ENCODE assay signal across 10 cellular contexts in the genomic region with DNA sequence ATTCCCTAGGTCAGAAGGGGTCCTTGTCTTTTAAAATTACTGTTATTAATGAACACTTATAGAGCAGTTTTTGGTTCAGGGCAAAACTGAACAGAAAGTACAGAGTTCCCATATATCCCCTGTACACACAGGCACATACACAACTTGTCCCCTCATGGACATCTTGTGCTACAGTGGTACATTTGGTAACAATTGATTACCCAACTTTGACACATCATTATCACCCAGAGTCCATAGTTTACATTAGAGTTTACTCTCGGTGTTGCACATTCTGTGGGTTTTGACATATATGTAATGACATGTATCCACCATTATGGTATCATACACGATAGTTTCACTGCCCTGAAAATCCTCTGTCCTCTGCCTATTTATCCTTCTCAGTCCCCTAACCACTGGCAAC. TPM values are rescaled to one million over a fixed set of nuclear protein-coding genes. Genes with fewer than 3 reads are reported as not detected.
A peak's percentile ranks its signal among the peaks of the same experiment; 100 is the strongest.
DNase-seq lines count a peak whose midpoint lies in the region; ATAC-seq and TF ChIP-seq lines count a peak whose summit lies in the region.
"Had no signal": no experiment of that assay in that cellular context is flagged by ENCODE, and none has a peak within 500 bp of the region (broad histone marks: within the 10 kb centered on the region; RNA-seq: fewer than 3 reads in every experiment).

No MANE protein-coding gene starts in this region.

- H3K4me1 Mint-ChIP-seq in activated CD4-positive, alpha-beta T cell treated with anti-CD3 and anti-CD28 coated beads for 36 hours = peaks cover 27% of the 10 kb centered on the region
- H3K4me1 Mint-ChIP-seq in stimulated activated effector memory CD8-positive, alpha-beta T cell treated with anti-CD3 and anti-CD28 coated beads, Interleukin-12 subunit alpha, Interleukin-12 subunit beta, amount 100 ng/mL, for 72 hours = peaks cover 45% of the 10 kb centered on the region

- H3K9me3 Mint-ChIP-seq in activated CD4-positive, alpha-beta T cell treated with anti-CD3 and anti-CD28 coated beads for 36 hours (ENCODE audit: low read depth) = no peaks in the 10 kb centered on the region
- no peaks in the 10 kb centered on the region for H3K9me3 Mint-ChIP-seq in stimulated activated effector memory CD8-positive, alpha-beta T cell treated with anti-CD3 and anti-CD28 coated beads, Interleukin-12 subunit alpha, Interleukin-12 subunit beta, amount 100 ng/mL, for 72 hours

- H3K9me3 ChIP-seq in SK-N-MC (ENCODE audit: low read depth, low read length) = no peaks in the 10 kb centered on the region

- no peak for TF ChIP-seq CTCF in fibroblast of mammary gland (conservative IDR thresholded peaks at IDR 0.05; ENCODE audit: control insufficient read depth, insufficient read depth, low read depth, low read length)

- peaks cover 2% of the 10 kb centered on the region for H3K36me3 Mint-ChIP-seq in activated CD4-positive, alpha-beta T cell treated with anti-CD3 and anti-CD28 coated beads for 36 hours (ENCODE audit: low read depth)
- peaks cover 9% of the 10 kb centered on the region for H3K36me3 Mint-ChIP-seq in stimulated activated effector memory CD8-positive, alpha-beta T cell treated with anti-CD3 and anti-CD28 coated beads, Interleukin-12 subunit alpha, Interleukin-12 subunit beta, amount 100 ng/mL, for 72 hours

- peaks cover 3% of the 10 kb centered on the region for H3K27me3 Mint-ChIP-seq in activated CD4-positive, alpha-beta T cell treated with anti-CD3 and anti-CD28 coated beads for 36 hours

- H3K4me3 ChIP-seq in SK-N-MC (peak overlapping the region; percentile 96), fibroblast of mammary gland (ENCODE audit: control insufficient read depth, low read depth, low read length) (peak overlapping the region; percentile 91)

- peak overlapping the region; percentile 96 for H3K9ac ChIP-seq in SK-N-MC (ENCODE audit: insufficient read length)

- H3K27ac Mint-ChIP-seq in activated CD4-positive, alpha-beta T cell treated with anti-CD3 and anti-CD28 coated beads for 36 hours = peak overlapping the region; percentile 99
- peak overlapping the region; percentile 100 for H3K27ac Mint-ChIP-seq in stimulated activated effector memory CD8-positive, alpha-beta T cell treated with anti-CD3 and anti-CD28 coated beads, Interleukin-12 subunit alpha, Interleukin-12 subunit beta, amount 100 ng/mL, for 72 hours

- intact Hi-C loops in activated CD4-positive, alpha-beta T cell treated with anti-CD3 and anti-CD28 coated beads for 36 hours (cut with DNase I, micrococcal nuclease) = loop anchor here in 1 of 2 experiments (1.0 to 10.0 kb wide), 7 partner anchors 82 to 702 kb away; a partner anchor contains a TSS

- POLR2A ChIA-PET in activated CD4-positive, alpha-beta T cell treated with anti-CD3 and anti-CD28 coated beads for 36 hours (lab: Charles Lee) = no interaction called here

- no peak overlapping the region for H3K27ac ChIP-seq in SK-N-MC

- CTCF ChIA-PET in activated CD4-positive, alpha-beta T cell treated with anti-CD3 and anti-CD28 coated beads for 36 hours (lab: Charles Lee) = interaction anchor here (0.6 to 1.3 kb wide), 6 partner anchors 23 to 798 kb away, joined by 3 to 4 read pairs (median 3); no protein-coding TSS in a partner anchor

- no peak for ATAC-seq in activated CD4-positive, alpha-beta T cell treated with anti-CD3 and anti-CD28 coated beads for 36 hours
- no peak for ATAC-seq in stimulated activated effector memory CD8-positive, alpha-beta T cell treated with anti-CD3 and anti-CD28 coated beads, Interleukin-12 subunit alpha, Interleukin-12 subunit beta, amount 100 ng/mL, for 72 hours
- ATAC-seq in GM19395 (IDR thresholded peaks at IDR 0.05; ENCODE audit: unreplicated experiment) = no peak
- ATAC-seq in HG03460 (IDR thresholded peaks at IDR 0.05; ENCODE audit: unreplicated experiment) = no peak

- no peak for DNase-seq in activated CD4-positive, alpha-beta T cell treated with anti-CD3 and anti-CD28 coated beads for 36 hours
- DNase-seq in activated CD4-positive, alpha-beta T cell treated with anti-CD3 and anti-CD28 coated beads, Interleukin-2, amount 50 U/mL, for 48 hours = no peak
- no peak for DNase-seq in SK-N-MC (ENCODE audit: low read depth, low spot score)
- DNase-seq in fibroblast of mammary gland (ENCODE audit: low read depth) = no peak
- DNase-seq in stimulated activated effector memory CD8-positive, alpha-beta T cell treated with anti-CD3 and anti-CD28 coated beads, Interleukin-12 subunit alpha, Interleukin-12 subunit beta, amount 100 ng/mL, for 72 hours (ENCODE audit: low spot score in 2 of 2) = no peak
- no peak for DNase-seq in NCI-H345 (lab: John Stamatoyannopoulos, UW)
- DNase-seq: NCI-H510A had no signal

- H3K36me3 ChIP-seq in SK-N-MC (ENCODE audit: insufficient read depth, low read length) = no peaks in the 10 kb centered on the region

- H3K4me3 Mint-ChIP-seq in activated CD4-positive, alpha-beta T cell treated with anti-CD3 and anti-CD28 coated beads for 36 hours = peak overlapping the region; percentile 98
- H3K4me3 Mint-ChIP-seq in stimulated activated effector memory CD8-positive, alpha-beta T cell treated with anti-CD3 and anti-CD28 coated beads, Interleukin-12 subunit alpha, Interleukin-12 subunit beta, amount 100 ng/mL, for 72 hours = peak overlapping the region; percentile 100

RNA-seq across cellular contexts. Expression of a gene that starts 1.0 kb away (rescaled TPM):
- total RNA-seq in activated CD4-positive, alpha-beta T cell treated with anti-CD3 and anti-CD28 coated beads for 36 hours = 10 to 100 TPM; 44.7 to 45.0 TPM

RNA-seq across cellular contexts. Expression of a gene that starts 28.5 kb away (rescaled TPM):
- total RNA-seq in activated CD4-positive, alpha-beta T cell treated with anti-CD3 and anti-CD28 coated beads for 36 hours = 1 to 10 TPM; 2.0 to 2.2 TPM
- total RNA-seq: fibroblast of villous mesenchyme had no signal

RNA-seq across cellular contexts. Expression of a gene that starts 51.8 kb away (rescaled TPM):
- not detected for total RNA-seq in activated CD4-positive, alpha-beta T cell treated with anti-CD3 and anti-CD28 coated beads for 36 hours
- total RNA-seq: fibroblast of villous mesenchyme had no signal
